ENCODE assay signal across 24 cellular contexts in the genomic region with DNA sequence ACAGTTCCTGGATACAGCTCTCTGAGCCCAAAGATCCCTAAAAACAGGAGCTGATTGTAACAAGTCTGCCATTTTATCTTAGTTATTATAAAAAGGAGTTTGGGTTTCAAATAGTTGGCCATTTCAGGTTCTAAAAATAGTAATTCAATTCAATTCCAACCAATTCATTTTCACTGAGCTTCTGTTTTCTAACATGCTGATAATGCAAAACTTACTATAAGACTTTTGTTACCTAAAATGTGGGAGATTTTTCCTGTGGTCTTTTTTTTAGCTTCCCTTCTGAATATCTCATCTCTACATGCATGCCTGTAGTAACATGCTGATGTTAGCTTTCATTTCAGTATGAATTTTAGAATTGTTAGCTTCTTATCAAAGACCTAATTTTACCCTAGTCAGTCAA. TPM values are rescaled to one million over a fixed set of nuclear protein-coding genes. Genes with fewer than 3 reads are reported as not detected.
DNase-seq lines count a peak whose midpoint lies in the region; ATAC-seq, FAIRE-seq and TF ChIP-seq lines count a peak whose summit lies in the region.
"Had no signal": no experiment of that assay in that cellular context is flagged by ENCODE, and none has a peak within 500 bp of the region (broad histone marks: within the 10 kb centered on the region; RNA-seq: fewer than 3 reads in every experiment).

No MANE protein-coding gene starts in this region.

- no TSS peak for BruUV-seq in Caco-2 (replicated peaks; lab: Mats Ljungman, UMichigan)

- no peak overlapping the region for H3K4me3 ChIP-seq in Caco-2 (ENCODE audit: low read depth, low read length)
- no peak overlapping the region; the same call in 1 of the 2 replicates for H3K4me3 ChIP-seq in Karpas-422 (ENCODE audit: low read length)
- no peak overlapping the region for H3K4me3 ChIP-seq in mesenchymal stem cell (ENCODE audit: insufficient read depth in 1 of 2, low read depth in 1 of 2, low read length in 2 of 2)
- H3K4me3 ChIP-seq in uterus, result no peak overlapping the region

- no peak overlapping the region for H2AK5ac ChIP-seq in mesenchymal stem cell (ENCODE audit: low read length, severe bottlenecking)

- DNase-seq in Caco-2 (no peak), Karpas-422 (no peak), mesenchymal stem cell (no peak), uterus (no peak), urothelium cell line (ENCODE audit: low spot score) (no peak)
- no peak for DNase-seq in activated CD8-positive, alpha-beta memory T cell treated with anti-CD3 and anti-CD28 coated beads, Interleukin-2, amount 50 U/mL, for 48 hours
- DNase-seq: Calu3; CD8-positive, alpha-beta memory T cell; DMS79 treated with DMSO at 0.1 percent for 48 hours; GF-D8; H7; NCI-H1105; NCI-H1436 treated with DMSO at 0.1 percent for 48 hours; NCI-H1930; NCI-H446; NCI-H526; NCI-H82; Right ventricle myocardium superior; RPMI8226; T-helper 1 cell had no signal

- TF ChIP-seq POLR2A in uterus (IDR thresholded peaks at IDR 0.05), result no peak

- peaks cover 92% of the 10 kb centered on the region for H3K79me2 ChIP-seq in Karpas-422 (ENCODE audit: low read length)

- peaks cover 16% of the 10 kb centered on the region for H3K79me1 ChIP-seq in mesenchymal stem cell (replicated peaks; ENCODE audit: low read length, poor library complexity, severe bottlenecking)

- POLR2A ChIA-PET in Caco-2 (lab: Charles Lee), result interaction anchor here (0.8 kb wide), 1 partner anchor 14 kb away, joined by 3 read pairs; a partner anchor contains a TSS

- peaks cover 6% of the 10 kb centered on the region for H3K4me1 Mint-ChIP-seq in Caco-2 (ENCODE audit: low read depth, unreplicated experiment)

- peak overlapping the region; percentile 44 for H3K27ac Mint-ChIP-seq in Caco-2 (ENCODE audit: unreplicated experiment)
- H3K27ac Mint-ChIP-seq: B cell had no signal

- intact Hi-C loops in Caco-2 (cut with micrococcal nuclease; ENCODE audit: unreplicated experiment), result no loop called here
- intact Hi-C loops in uterus (cut with DNase I; ENCODE audit: low total_unique reads), result no loop called here

- no peak for FAIRE-seq in urothelium cell line (lab: Jason Lieb, UNC)
- FAIRE-seq: GM12892 had no signal

- H3K4me3 Mint-ChIP-seq in Caco-2 (ENCODE audit: unreplicated experiment), result no peak overlapping the region
- H3K4me3 Mint-ChIP-seq: B cell; CD8-positive, alpha-beta memory T cell had no signal

- peaks cover 56% of the 10 kb centered on the region for H3K36me3 Mint-ChIP-seq in Caco-2 (ENCODE audit: insufficient read depth, unreplicated experiment)

- H2BK15ac ChIP-seq in mesenchymal stem cell (ENCODE audit: low read depth, poor library complexity, severe bottlenecking), result no peak overlapping the region

- no peaks in the 10 kb centered on the region for H4K20me1 ChIP-seq in Karpas-422 (ENCODE audit: insufficient read depth, low read depth, low read length)

- H3K4me1 ChIP-seq in Caco-2 (no peaks in the 10 kb centered on the region), Karpas-422 (ENCODE audit: low read length) (peaks cover 27% of the 10 kb centered on the region), mesenchymal stem cell (ENCODE audit: control insufficient read depth, insufficient read depth, low read depth, low read length) (no peaks in the 10 kb centered on the region), uterus (no peaks in the 10 kb centered on the region)

- H2BK5ac ChIP-seq in mesenchymal stem cell (ENCODE audit: low read depth, low read length, poor library complexity, severe bottlenecking), result no peak overlapping the region

- no peak overlapping the region for H4K91ac ChIP-seq in mesenchymal stem cell (ENCODE audit: low read length)

- no peaks in the 10 kb centered on the region for H3K27me3 Mint-ChIP-seq in Caco-2 (ENCODE audit: insufficient read depth, unreplicated experiment)
- H3K27me3 Mint-ChIP-seq: B cell had no signal

- H3K4me2 ChIP-seq in Karpas-422 (ENCODE audit: low read depth, low read length, poor library complexity, severe bottlenecking), result peak overlapping the region; percentile 49
- no peak overlapping the region for H3K4me2 ChIP-seq in mesenchymal stem cell (ENCODE audit: low read length, poor library complexity, severe bottlenecking)

- H3K9ac ChIP-seq in Karpas-422 (ENCODE audit: low read length), result no peak overlapping the region
- peak overlapping the region; percentile 57 for H3K9ac ChIP-seq in mesenchymal stem cell (ENCODE audit: low read length)

- no peak overlapping the region for H3K18ac ChIP-seq in mesenchymal stem cell (ENCODE audit: low read depth in 1 of 2, low read length in 2 of 2)

- H3K9me2 ChIP-seq in Karpas-422 (replicated peaks; ENCODE audit: insufficient read depth, low read length), result no peaks in the 10 kb centered on the region

- H3K9me3 ChIP-seq in Caco-2 (no peaks in the 10 kb centered on the region), Karpas-422 (ENCODE audit: low read length) (no peaks in the 10 kb centered on the region), mesenchymal stem cell (ENCODE audit: control insufficient read depth, low read length) (no peaks in the 10 kb centered on the region), uterus (no peaks in the 10 kb centered on the region)

- no peak overlapping the region for H3K14ac ChIP-seq in mesenchymal stem cell (ENCODE audit: low read length in 2 of 2)

- no peak overlapping the region for H2AFZ ChIP-seq in Karpas-422 (ENCODE audit: low read length)
- no peak overlapping the region for H2AFZ ChIP-seq in mesenchymal stem cell (ENCODE audit: low read depth, low read length)

- H3K27me3 ChIP-seq in Caco-2 (replicated peaks; ENCODE audit: control insufficient read depth, insufficient read depth, low read length) (no peaks in the 10 kb centered on the region), Karpas-422 (ENCODE audit: low read length) (no peaks in the 10 kb centered on the region), mesenchymal stem cell (ENCODE audit: control insufficient read depth in 1 of 2, insufficient read depth in 1 of 2, low read length in 2 of 2) (no peaks in the 10 kb centered on the region), uterus (no peaks in the 10 kb centered on the region)

- no peak overlapping the region for H4K8ac ChIP-seq in mesenchymal stem cell (ENCODE audit: low read length)

- no peak for ATAC-seq in GM19328 (IDR thresholded peaks at IDR 0.05; ENCODE audit: unreplicated experiment)

- no peak overlapping the region for H3K4ac ChIP-seq in mesenchymal stem cell (ENCODE audit: low read depth in 1 of 2, low read length in 2 of 2)

- H3K9me3 Mint-ChIP-seq in Caco-2 (ENCODE audit: unreplicated experiment), result no peaks in the 10 kb centered on the region
- H3K9me3 Mint-ChIP-seq: CD8-positive, alpha-beta memory T cell had no signal

- H3K36me3 ChIP-seq in Caco-2 (ENCODE audit: control insufficient read depth, insufficient read depth, low read length) (peaks cover 2% of the 10 kb centered on the region), Karpas-422 (ENCODE audit: insufficient read depth, low read length) (peaks cover 8% of the 10 kb centered on the region; the same call in 1 of the 2 replicates), mesenchymal stem cell (ENCODE audit: control insufficient read depth in 1 of 2, insufficient read depth in 2 of 2, low read depth in 1 of 2, low read length in 2 of 2) (peaks cover 3 to 40% of the 10 kb centered on the region in 2 experiments), uterus (no peaks in the 10 kb centered on the region)

- no peak overlapping the region for H2BK12ac ChIP-seq in mesenchymal stem cell (ENCODE audit: low read length in 2 of 2)

- no peak overlapping the region for H3K23ac ChIP-seq in mesenchymal stem cell (ENCODE audit: low read length in 2 of 2)

- H2BK120ac ChIP-seq in mesenchymal stem cell (ENCODE audit: low read depth, low read length), result no peak overlapping the region

- CTCF ChIA-PET in Caco-2 (lab: Charles Lee), result interaction anchor here (0.6 to 0.9 kb wide), 3 partner anchors 11 to 375 kb away, joined by 3 to 6 read pairs (median 3); no protein-coding TSS in a partner anchor

- H3K27ac ChIP-seq in Karpas-422 (ENCODE audit: low read length), result peak overlapping the region; percentile 40
- H3K27ac ChIP-seq in mesenchymal stem cell (ENCODE audit: low read length, poor library complexity, severe bottlenecking), result no peak overlapping the region
- H3K27ac ChIP-seq in uterus, result peak overlapping the region; percentile 5 to 30
- H3K27ac ChIP-seq: C4-2B had no signal

- TF ChIP-seq CTCF in Caco-2 (IDR thresholded peaks at IDR 0.05; ENCODE audit: insufficient read depth in 1 of 2, low read depth in 1 of 2, low read length in 1 of 2, severe bottlenecking in 1 of 2, unreplicated experiment in 1 of 2) (no peak), uterus (IDR thresholded peaks at IDR 0.05) (no peak)

RNA-seq across cellular contexts. Expression of a gene that starts 13.4 kb away (rescaled TPM):
- total RNA-seq in Caco-2 (2022) (49.1 and 52.5 TPM in 2 replicates), uterus (10 to 100 TPM in 3 of 4 donors, 1 to 10 TPM in 1; 4.1 to 20.7 (median 17.0) TPM)
- total RNA-seq in Karpas-422 (2014; rRNA removed; shearing (Covaris generic); ENCODE audit: low replicate concordance), result 11.0 and 26.1 TPM in 2 replicates
- polyA plus RNA-seq in mesenchymal stem cell (2013, experiment 1 of 2), result 42.8 TPM
- polyA plus RNA-seq in mesenchymal stem cell (2013, experiment 2 of 2), result 42.3 TPM
